Comparison of ENCODE assay signal across 1 cellular context in genomic region chr4:176921256-176921655, GRCh38.
TF ChIP-seq lines count a peak whose summit lies in the region.

No MANE protein-coding gene starts in this region.

TF ChIP-seq in IMR-90, 13 proteins besides CTCF, POLR2A, EP300 and RAD21 (continued from another document):
- no peak for TF ChIP-seq MAZ (IDR thresholded peaks at IDR 0.05; ENCODE audit: borderline replicate concordance, low read depth, low read length)
- no peak for TF ChIP-seq SMC3 (IDR thresholded peaks at IDR 0.05; ENCODE audit: low read depth, low read length)
- no peak for TF ChIP-seq RCOR1 (IDR thresholded peaks at IDR 0.05; ENCODE audit: insufficient replicate concordance, low read length)
- no peak for TF ChIP-seq CHD1 (IDR thresholded peaks at IDR 0.05; ENCODE audit: low read depth, low read length)
- no peak for TF ChIP-seq USF2 (IDR thresholded peaks at IDR 0.05; ENCODE audit: low read depth, low read length)
- TF ChIP-seq MAFK (IDR thresholded peaks at IDR 0.05; ENCODE audit: low read depth, low read length), result no peak
- no peak for TF ChIP-seq FOS (IDR thresholded peaks at IDR 0.05; ENCODE audit: low read depth, low read length)
- no peak for TF ChIP-seq BHLHE40 (IDR thresholded peaks at IDR 0.05; ENCODE audit: low read depth, low read length)
